1 cellular context compared by ENCODE assay signal in the genomic region with DNA sequence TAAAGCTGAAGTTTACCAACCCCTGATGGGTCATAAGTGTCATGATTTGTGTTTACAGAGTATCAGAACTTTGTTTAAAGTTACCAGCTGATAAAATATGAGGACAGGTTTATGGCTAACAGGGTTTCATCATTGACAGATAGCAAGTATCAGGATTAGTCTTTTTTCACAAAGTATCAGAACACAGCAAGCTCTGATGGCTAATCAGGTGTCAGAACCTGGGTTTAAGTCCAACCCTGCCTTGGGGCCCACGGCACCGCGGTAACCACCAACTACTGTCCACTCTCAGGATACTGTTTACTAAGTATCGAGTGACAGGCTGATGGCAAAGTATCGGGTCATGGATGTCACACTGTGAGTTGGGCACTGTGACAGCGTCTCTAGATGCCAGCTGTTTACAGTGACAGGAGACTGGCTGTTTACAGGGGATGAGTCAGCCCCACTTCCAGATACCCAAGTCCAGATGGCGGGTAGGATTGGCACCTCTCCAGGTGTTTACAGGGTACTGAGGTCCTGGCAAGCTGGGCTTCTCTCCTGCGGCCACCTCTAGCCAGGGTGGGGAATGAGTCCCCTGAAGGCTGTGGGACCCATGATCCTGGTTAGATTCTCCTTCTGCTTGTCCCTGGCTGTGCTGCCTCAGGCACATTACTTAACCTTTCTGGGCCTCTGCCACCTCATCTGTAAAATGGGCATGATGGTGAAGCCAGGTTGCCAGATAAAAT.
TF ChIP-seq lines count a peak whose summit lies in the region.

No MANE protein-coding gene starts in this region.

TF ChIP-seq in K562, 482 proteins besides CTCF, POLR2A, EP300 and RAD21:
- no peak for TF ChIP-seq MAFG (tag; conservative IDR thresholded peaks at IDR 0.05)
- peak; percentile 81 for TF ChIP-seq BCOR (IDR thresholded peaks at IDR 0.05)
- TF ChIP-seq MEIS2 (IDR thresholded peaks at IDR 0.05; ENCODE audit: partially characterized antibody) = peak; percentile 71
- TF ChIP-seq KDM1A (IDR thresholded peaks at IDR 0.05) = 0 out of 4 replicates have a peak, but pooled peaks of 1 of the 2 experiments have one; percentile 13
- TF ChIP-seq, protein P1, sequence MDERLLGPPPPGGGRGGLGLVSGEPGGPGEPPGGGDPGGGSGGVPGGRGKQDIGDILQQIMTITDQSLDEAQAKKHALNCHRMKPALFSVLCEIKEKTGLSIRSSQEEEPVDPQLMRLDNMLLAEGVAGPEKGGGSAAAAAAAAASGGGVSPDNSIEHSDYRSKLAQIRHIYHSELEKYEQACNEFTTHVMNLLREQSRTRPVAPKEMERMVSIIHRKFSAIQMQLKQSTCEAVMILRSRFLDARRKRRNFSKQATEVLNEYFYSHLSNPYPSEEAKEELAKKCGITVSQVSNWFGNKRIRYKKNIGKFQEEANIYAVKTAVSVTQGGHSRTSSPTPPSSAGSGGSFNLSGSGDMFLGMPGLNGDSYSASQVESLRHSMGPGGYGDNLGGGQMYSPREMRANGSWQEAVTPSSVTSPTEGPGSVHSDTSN (CRISPR knock-in tag; IDR thresholded peaks at IDR 0.05; ENCODE audit: low read depth) = no peak
- TF ChIP-seq, protein P1 (tag; conservative IDR thresholded peaks at IDR 0.05; ENCODE audit: low read depth) = 0 out of 2 replicates have a peak, but pooled peaks have one; percentile 26
- TF ChIP-seq, protein P2, sequence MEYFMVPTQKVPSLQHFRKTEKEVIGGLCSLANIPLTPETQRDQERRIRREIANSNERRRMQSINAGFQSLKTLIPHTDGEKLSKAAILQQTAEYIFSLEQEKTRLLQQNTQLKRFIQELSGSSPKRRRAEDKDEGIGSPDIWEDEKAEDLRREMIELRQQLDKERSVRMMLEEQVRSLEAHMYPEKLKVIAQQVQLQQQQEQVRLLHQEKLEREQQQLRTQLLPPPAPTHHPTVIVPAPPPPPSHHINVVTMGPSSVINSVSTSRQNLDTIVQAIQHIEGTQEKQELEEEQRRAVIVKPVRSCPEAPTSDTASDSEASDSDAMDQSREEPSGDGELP (CRISPR knock-in tag; IDR thresholded peaks at IDR 0.05; ENCODE audit: borderline replicate concordance) = peak; percentile 38; the same call in 1 of the 2 replicates
- peak; percentile 69 for TF ChIP-seq CHD4 (IDR thresholded peaks at IDR 0.05; ENCODE audit: insufficient read depth, insufficient replicate concordance, low read depth, low read length, poor library complexity, severe bottlenecking)
- TF ChIP-seq HEY1 (CRISPR knock-in tag; IDR thresholded peaks at IDR 0.05; ENCODE audit: borderline replicate concordance) = no peak
- no peak for TF ChIP-seq ASH1L (IDR thresholded peaks at IDR 0.05; ENCODE audit: borderline replicate concordance, low read depth, partially characterized antibody)
- TF ChIP-seq NFIC (IDR thresholded peaks at IDR 0.05) = peak; percentile 63
- TF ChIP-seq CEBPG (CRISPR knock-in tag; IDR thresholded peaks at IDR 0.05) = no peak
- 0 out of 4 replicates have a peak, but pooled peaks of 1 of the 2 experiments have one; percentile 26 for TF ChIP-seq CEBPG (tag; conservative IDR thresholded peaks at IDR 0.05 in 1 of 2, IDR thresholded peaks at IDR 0.05 in 1 of 2)
- TF ChIP-seq, protein P3, sequence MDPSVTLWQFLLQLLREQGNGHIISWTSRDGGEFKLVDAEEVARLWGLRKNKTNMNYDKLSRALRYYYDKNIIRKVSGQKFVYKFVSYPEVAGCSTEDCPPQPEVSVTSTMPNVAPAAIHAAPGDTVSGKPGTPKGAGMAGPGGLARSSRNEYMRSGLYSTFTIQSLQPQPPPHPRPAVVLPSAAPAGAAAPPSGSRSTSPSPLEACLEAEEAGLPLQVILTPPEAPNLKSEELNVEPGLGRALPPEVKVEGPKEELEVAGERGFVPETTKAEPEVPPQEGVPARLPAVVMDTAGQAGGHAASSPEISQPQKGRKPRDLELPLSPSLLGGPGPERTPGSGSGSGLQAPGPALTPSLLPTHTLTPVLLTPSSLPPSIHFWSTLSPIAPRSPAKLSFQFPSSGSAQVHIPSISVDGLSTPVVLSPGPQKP (CRISPR knock-in tag; IDR thresholded peaks at IDR 0.05) = no peak
- peak; percentile 93 for TF ChIP-seq ZKSCAN8 (CRISPR knock-in tag; IDR thresholded peaks at IDR 0.05)
- 0 out of 2 replicates have a peak, but pooled peaks have one; percentile 35 for TF ChIP-seq ADNP (tag; IDR thresholded peaks at IDR 0.05)
- 0 out of 2 replicates have a peak, but pooled peaks have one; percentile 39 for TF ChIP-seq CBX1 (IDR thresholded peaks at IDR 0.05; ENCODE audit: low read depth)
- TF ChIP-seq, protein P4, sequence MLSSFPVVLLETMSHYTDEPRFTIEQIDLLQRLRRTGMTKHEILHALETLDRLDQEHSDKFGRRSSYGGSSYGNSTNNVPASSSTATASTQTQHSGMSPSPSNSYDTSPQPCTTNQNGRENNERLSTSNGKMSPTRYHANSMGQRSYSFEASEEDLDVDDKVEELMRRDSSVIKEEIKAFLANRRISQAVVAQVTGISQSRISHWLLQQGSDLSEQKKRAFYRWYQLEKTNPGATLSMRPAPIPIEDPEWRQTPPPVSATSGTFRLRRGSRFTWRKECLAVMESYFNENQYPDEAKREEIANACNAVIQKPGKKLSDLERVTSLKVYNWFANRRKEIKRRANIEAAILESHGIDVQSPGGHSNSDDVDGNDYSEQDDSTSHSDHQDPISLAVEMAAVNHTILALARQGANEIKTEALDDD (IDR thresholded peaks at IDR 0.05) = peak; percentile 54; the same call in 1 of the 2 replicates
- peak; percentile 85 for TF ChIP-seq RBM25 (IDR thresholded peaks at IDR 0.05; ENCODE audit: low read depth, low read length, severe bottlenecking)
- peak; percentile 62 for TF ChIP-seq ZFP36 (IDR thresholded peaks at IDR 0.05; ENCODE audit: low read depth, low read length, partially characterized antibody)
- TF ChIP-seq, protein P5, sequence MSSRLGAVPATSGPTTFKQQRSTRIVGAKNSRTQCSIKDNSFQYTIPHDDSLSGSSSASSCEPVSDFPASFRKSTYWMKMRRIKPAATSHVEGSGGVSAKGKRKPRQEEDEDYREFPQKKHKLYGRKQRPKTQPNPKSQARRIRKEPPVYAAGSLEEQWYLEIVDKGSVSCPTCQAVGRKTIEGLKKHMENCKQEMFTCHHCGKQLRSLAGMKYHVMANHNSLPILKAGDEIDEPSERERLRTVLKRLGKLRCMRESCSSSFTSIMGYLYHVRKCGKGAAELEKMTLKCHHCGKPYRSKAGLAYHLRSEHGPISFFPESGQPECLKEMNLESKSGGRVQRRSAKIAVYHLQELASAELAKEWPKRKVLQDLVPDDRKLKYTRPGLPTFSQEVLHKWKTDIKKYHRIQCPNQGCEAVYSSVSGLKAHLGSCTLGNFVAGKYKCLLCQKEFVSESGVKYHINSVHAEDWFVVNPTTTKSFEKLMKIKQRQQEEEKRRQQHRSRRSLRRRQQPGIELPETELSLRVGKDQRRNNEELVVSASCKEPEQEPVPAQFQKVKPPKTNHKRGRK (tag; IDR thresholded peaks at IDR 0.05) = no peak
